Comparison of ENCODE assay signal across 1 cellular context in the genomic region with DNA sequence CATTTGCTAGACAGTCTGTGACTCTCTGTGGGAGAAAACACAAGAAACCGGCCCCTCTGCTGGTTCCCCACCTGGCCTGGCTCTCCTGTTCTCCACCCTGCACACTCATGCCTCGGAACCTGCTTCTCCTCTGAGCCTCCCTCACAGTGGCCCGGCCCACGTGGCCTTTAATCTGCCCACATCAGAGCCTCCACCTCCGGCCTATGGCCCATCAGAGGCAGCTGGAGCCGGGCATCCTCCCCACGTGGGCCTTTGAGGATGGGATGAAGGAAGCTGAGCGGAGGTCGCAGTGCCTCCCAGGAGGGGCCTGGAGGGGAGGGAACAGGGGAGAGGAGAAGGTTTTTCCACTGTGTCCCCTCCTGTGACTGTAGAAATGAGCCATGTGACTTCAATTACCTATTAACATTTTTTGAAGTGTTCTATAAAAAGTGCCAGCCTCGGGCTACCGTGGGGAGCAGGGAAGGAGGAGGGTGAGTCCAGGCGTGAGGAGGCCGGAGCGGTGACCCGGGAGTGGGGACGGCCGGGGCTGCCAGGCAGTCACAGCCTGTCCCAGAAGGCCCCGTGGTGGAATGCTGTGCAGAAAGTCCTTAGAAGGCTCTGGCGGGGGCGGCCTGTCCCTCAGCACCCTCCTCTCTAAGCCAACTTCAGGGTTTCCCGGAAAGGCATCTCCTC.
TF ChIP-seq lines count a peak whose summit lies in the region.

No MANE protein-coding gene starts in this region.

TF ChIP-seq in endothelial cell of umbilical vein, 7 proteins besides CTCF, POLR2A, EP300 and RAD21:
- no peak for TF ChIP-seq FOS (IDR thresholded peaks at IDR 0.05; ENCODE audit: borderline replicate concordance, insufficient read depth, low read length)
- no peak for TF ChIP-seq JUN (IDR thresholded peaks at IDR 0.05; ENCODE audit: borderline replicate concordance, insufficient read depth, insufficient read length, low read depth)
- no peak for TF ChIP-seq MYC (IDR thresholded peaks at IDR 0.05; ENCODE audit: low read depth, low read length)
- TF ChIP-seq EZH2 (IDR thresholded peaks at IDR 0.05; ENCODE audit: borderline replicate concordance, low read depth, low read length, severe bottlenecking), result no peak
- TF ChIP-seq GATA2 (IDR thresholded peaks at IDR 0.05; ENCODE audit: insufficient read depth, insufficient read length, low read depth, low read length), result no peak
- TF ChIP-seq, protein P1, sequence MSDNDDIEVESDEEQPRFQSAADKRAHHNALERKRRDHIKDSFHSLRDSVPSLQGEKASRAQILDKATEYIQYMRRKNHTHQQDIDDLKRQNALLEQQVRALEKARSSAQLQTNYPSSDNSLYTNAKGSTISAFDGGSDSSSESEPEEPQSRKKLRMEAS (IDR thresholded peaks at IDR 0.05; ENCODE audit: insufficient read depth, insufficient read length), result no peak
- no peak for TF ChIP-seq POLR2AphosphoS5 (IDR thresholded peaks at IDR 0.05; ENCODE audit: insufficient read depth, low read depth, low read length)
